24 cellular contexts compared by ENCODE assay signal in the genomic region with DNA sequence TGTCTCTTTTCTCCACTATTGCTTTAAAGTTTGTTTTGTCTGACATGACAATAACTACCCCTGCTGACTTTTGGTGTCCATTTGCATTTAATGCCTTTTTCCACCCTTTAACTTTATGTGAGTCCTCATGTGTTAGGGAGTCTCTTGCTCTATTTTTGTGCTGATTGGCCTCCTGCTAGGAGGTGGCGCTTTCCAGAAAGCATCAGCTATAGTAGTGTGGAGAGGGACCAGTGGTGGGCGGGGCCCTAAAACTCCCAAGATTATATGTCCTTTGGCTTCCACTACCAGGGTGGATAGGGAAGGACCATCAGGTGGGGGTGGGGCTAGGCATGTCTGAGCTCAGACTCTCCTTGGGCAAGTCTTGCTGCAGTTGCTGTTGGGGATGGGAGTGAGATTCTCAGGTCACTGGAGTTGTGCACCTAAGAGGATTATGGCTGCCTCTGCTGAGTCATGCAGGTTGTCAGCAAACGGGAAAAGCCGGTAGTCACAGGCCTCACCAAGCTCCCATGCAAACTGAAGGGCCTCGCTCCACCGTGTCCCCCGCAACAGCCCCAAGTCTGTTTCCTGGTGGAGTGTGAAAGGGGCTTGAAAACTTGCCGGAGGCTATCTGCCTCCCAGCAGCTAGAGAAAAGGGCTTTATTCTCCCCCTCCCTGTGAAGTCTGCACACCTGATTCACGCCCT.
DNase-seq lines count a peak whose midpoint lies in the region; ATAC-seq and TF ChIP-seq lines count a peak whose summit lies in the region.
"Had no signal": no experiment of that assay in that cellular context is flagged by ENCODE, and none has a peak within 500 bp of the region (broad histone marks: within the 10 kb centered on the region; RNA-seq: fewer than 3 reads in every experiment).

No MANE protein-coding gene starts in this region.

- ATAC-seq in HG03095 (IDR thresholded peaks at IDR 0.05; ENCODE audit: unreplicated experiment): no peak
- ATAC-seq: left cardiac atrium; stimulated activated naive B cell treated with anti-CD40 and anti-IgM and Interleukin-4, amounts not matched to agents 10 μg/mL and 1 μg/mL and 100 μg/mL, for 72 hours had no signal

- WGBS in ectodermal cell, 2 experiments: 46 to 47% methylated on average over 9 of the region's 9 CpGs

- H3K27me3 ChIP-seq in HUES6 (ENCODE audit: control insufficient read depth, insufficient read depth, low read length) (no peaks in the 10 kb centered on the region), ectodermal cell (ENCODE audit: control insufficient read depth, insufficient read depth, low read length, poor library complexity, severe bottlenecking) (no peaks in the 10 kb centered on the region), iPS-20b (ENCODE audit: insufficient read depth, low read length) (no peaks in the 10 kb centered on the region)
- H3K27me3 ChIP-seq: sigmoid colon, uterus had no signal

- H3K9me3 ChIP-seq in HUES6 (ENCODE audit: control insufficient read depth, insufficient read depth, low read depth, low read length) (no peaks in the 10 kb centered on the region), ectodermal cell (ENCODE audit: control insufficient read depth, low read length) (no peaks in the 10 kb centered on the region), iPS-20b (ENCODE audit: insufficient read depth, low read depth, low read length) (no peaks in the 10 kb centered on the region)
- H3K9me3 ChIP-seq: sigmoid colon, uterus had no signal

- TF ChIP-seq CTCF in retinal pigment epithelial cell (conservative IDR thresholded peaks at IDR 0.05; ENCODE audit: low read depth, low read length): no peak

- peaks cover 42% of the 10 kb centered on the region for H3K4me1 ChIP-seq in HUES6 (ENCODE audit: control insufficient read depth, insufficient read depth, low read length)
- H3K4me1 ChIP-seq in ectodermal cell (ENCODE audit: control insufficient read depth, insufficient read depth, low read length): peaks cover 23% of the 10 kb centered on the region
- H3K4me1 ChIP-seq in iPS-20b (ENCODE audit: insufficient read depth, low read length): peaks cover 28% of the 10 kb centered on the region
- H3K4me1 ChIP-seq: sigmoid colon, uterus had no signal

- H3K36me3 ChIP-seq in HUES6 (ENCODE audit: control insufficient read depth, insufficient read depth, low read length) (no peaks in the 10 kb centered on the region), ectodermal cell (ENCODE audit: control insufficient read depth, insufficient read depth, low read length) (no peaks in the 10 kb centered on the region), iPS-20b (ENCODE audit: insufficient read depth, low read depth, low read length) (no peaks in the 10 kb centered on the region)
- H3K36me3 ChIP-seq: sigmoid colon, uterus had no signal

- H3K9ac ChIP-seq in HUES6 (ENCODE audit: low read length) (peak overlapping the region; percentile 70), iPS-20b (ENCODE audit: low read depth, low read length) (peak overlapping the region; percentile 29; the same call in 1 of the 2 replicates)

- peak overlapping the region; percentile 16; the same call in 1 of the 2 replicates for H3K4me3 ChIP-seq in HUES6 (ENCODE audit: low read depth, low read length)
- H3K4me3 ChIP-seq in ectodermal cell (ENCODE audit: insufficient read depth, low read depth, low read length): no peak overlapping the region
- no peak overlapping the region for H3K4me3 ChIP-seq in iPS-20b (ENCODE audit: low read length)
- H3K4me3 ChIP-seq in retinal pigment epithelial cell (ENCODE audit: low read length): no peak overlapping the region
- H3K4me3 ChIP-seq: PC-9, sigmoid colon, uterus had no signal

- H3K27ac ChIP-seq in HUES6 (ENCODE audit: low read depth, low read length): peak overlapping the region; percentile 37; the same call in 1 of the 2 replicates
- H3K27ac ChIP-seq in ectodermal cell (ENCODE audit: insufficient read depth, low read depth, low read length, poor library complexity, severe bottlenecking): peak overlapping the region; percentile 26
- H3K27ac ChIP-seq in iPS-20b (ENCODE audit: low read length): no peak overlapping the region
- H3K27ac ChIP-seq: PC-9, sigmoid colon, uterus had no signal

- peak; percentile 81 for DNase-seq in retinal pigment epithelial cell (ENCODE audit: low read depth)
- DNase-seq in activated effector memory CD4-positive, alpha-beta T cell treated with Interleukin-2 at 50 U/mL for 16 hours: no peak
- no peak for DNase-seq in NCI-H1417 (lab: John Stamatoyannopoulos, UW)
- DNase-seq: activated CD8-positive, alpha-beta memory T cell treated with anti-CD3 and anti-CD28 coated beads, Interleukin-2, amount 50 U/mL, for 4 hours; aorta; Calu3; left cardiac atrium; mammary epithelial cell; NCI-H1092 treated with DMSO at 0.1 percent for 48 hours; NCI-H187 treated with DMSO at 0.1 percent for 48 hours; NCI-H2171 treated with DMSO at 0.1 percent for 48 hours; NCI-H510A treated with DMSO at 0.1 percent for 48 hours; posterior cingulate gyrus; SHP77 treated with DMSO at 0.1 percent for 48 hours; sigmoid colon; stimulated activated CD4-positive, alpha-beta T cell treated with anti-CD3 and anti-CD28 coated beads, Interleukin-4, amount 100 ng/mL, for 4 hours; stimulated activated naive B cell treated with anti-CD40 and anti-IgM and Interleukin-4, amounts not matched to agents 10 μg/mL and 1 μg/mL and 100 μg/mL, for 72 hours; T-helper 9 cell; uterus had no signal
